Comparison of ENCODE assay signal across 14 cellular contexts in the genomic region with DNA sequence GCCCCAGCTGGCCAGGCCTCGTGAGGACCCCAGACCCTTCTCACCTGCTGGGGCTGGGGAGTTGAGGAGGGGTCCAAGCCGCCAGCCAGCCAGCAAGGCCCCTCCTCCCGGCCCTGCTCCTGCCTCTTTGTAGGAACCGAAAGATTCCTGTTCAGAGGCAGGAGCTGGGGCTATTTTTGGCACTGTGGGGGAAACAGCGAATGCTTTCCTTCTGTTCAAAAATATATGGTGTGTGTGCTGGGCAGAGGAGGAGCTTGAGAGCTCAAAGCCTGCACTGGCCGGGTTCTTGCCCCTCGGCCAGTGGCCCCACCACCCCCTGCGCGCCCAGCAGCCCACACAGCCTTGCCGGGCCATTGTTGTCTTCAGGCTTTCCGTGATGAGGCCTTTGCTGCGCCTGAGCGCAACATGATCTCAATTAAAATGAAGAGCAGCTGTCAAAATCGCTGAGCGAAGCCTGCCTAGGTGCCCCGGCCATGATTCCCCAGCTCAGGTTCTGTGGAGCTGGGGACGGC. TPM values are rescaled to one million over a fixed set of nuclear protein-coding genes. Genes with fewer than 3 reads are reported as not detected.
DNase-seq lines count a peak whose midpoint lies in the region; ATAC-seq and TF ChIP-seq lines count a peak whose summit lies in the region.
"Had no signal": no experiment of that assay in that cellular context is flagged by ENCODE, and none has a peak within 500 bp of the region (broad histone marks: within the 10 kb centered on the region; RNA-seq: fewer than 3 reads in every experiment).

No MANE protein-coding gene starts in this region.

- DNase-seq in AG10803 (ENCODE audit: low read depth) (no peak), RPMI7951 (ENCODE audit: low read depth) (peak; percentile 64), esophagus muscularis mucosa (ENCODE audit: extremely low spot score) (no peak), occipital lobe (lab: John Stamatoyannopoulos, UW) (peak; percentile 69), MG63 (no peak)
- DNase-seq in CD8-positive, alpha-beta T cell = no peak
- DNase-seq in activated T-cell treated with anti-CD3 and anti-CD28 coated beads, Interleukin-2, amount 50 U/mL, for 48 hours = no peak
- DNase-seq: activated T-cell treated with anti-CD3 and anti-CD28 coated beads, Interleukin-2, amount 50 U/mL, for 1 hour; NCI-H146; stimulated activated CD4-positive, alpha-beta T cell treated with anti-CD3 and anti-CD28 coated beads, Interleukin-4, amount 100 ng/mL, for 24 hours; T-helper 1 cell had no signal

- H3K27ac ChIP-seq in esophagus muscularis mucosa (replicated peaks in 1 of 4) = peak overlapping the region; percentile 95 to 97 (median 96)
- H3K27ac ChIP-seq in CD8-positive, alpha-beta T cell (ENCODE audit: low read depth, low read length) = no peak overlapping the region

- H3K36me3 Mint-ChIP-seq in CD8-positive, alpha-beta T cell = no peaks in the 10 kb centered on the region

- H3K27me3 Mint-ChIP-seq in CD8-positive, alpha-beta T cell (ENCODE audit: low read depth) = no peaks in the 10 kb centered on the region

- TF ChIP-seq CTCF in AG10803 (conservative IDR thresholded peaks at IDR 0.05; ENCODE audit: low read length) (no peak), esophagus muscularis mucosa (IDR thresholded peaks at IDR 0.05) (no peak)
- no peak for TF ChIP-seq CTCF in CD8-positive, alpha-beta T cell (IDR thresholded peaks at IDR 0.05)

- no peaks in the 10 kb centered on the region for H3K9me3 Mint-ChIP-seq in CD8-positive, alpha-beta T cell

- H3K9me3 ChIP-seq in esophagus muscularis mucosa = no peaks in the 10 kb centered on the region
- no peaks in the 10 kb centered on the region for H3K9me3 ChIP-seq in CD8-positive, alpha-beta T cell (ENCODE audit: low read length)
- H3K9me3 ChIP-seq in MG63 = no peaks in the 10 kb centered on the region

- H3K4me3 Mint-ChIP-seq in CD8-positive, alpha-beta T cell = no peak overlapping the region

- H3K4me1 ChIP-seq in esophagus muscularis mucosa = peaks cover 33 to 100% (median 100%) of the 10 kb centered on the region in 4 donors
- H3K4me1 ChIP-seq in CD8-positive, alpha-beta T cell (ENCODE audit: insufficient read depth, low read length) = no peaks in the 10 kb centered on the region

- no peak for ATAC-seq in CD8-positive, alpha-beta T cell
- no peak for ATAC-seq in HG02588 (IDR thresholded peaks at IDR 0.05; ENCODE audit: unreplicated experiment)
- ATAC-seq: GM12878 had no signal

- no peak for TF ChIP-seq POLR2A in esophagus muscularis mucosa (IDR thresholded peaks at IDR 0.05; ENCODE audit: low read depth)

- H3K27me3 ChIP-seq in esophagus muscularis mucosa (no peaks in the 10 kb centered on the region), MG63 (no peaks in the 10 kb centered on the region)
- H3K27me3 ChIP-seq in CD8-positive, alpha-beta T cell (ENCODE audit: insufficient read depth, low read length) = no peaks in the 10 kb centered on the region

- POLR2A ChIA-PET in CD8-positive, alpha-beta T cell (lab: Charles Lee) = no interaction called here

- intact Hi-C loops in esophagus muscularis mucosa (cut with DNase I) = no loop called here
- intact Hi-C loops in CD8-positive, alpha-beta T cell (cut with DNase I, micrococcal nuclease) = no loop called here

- WGBS in esophagus muscularis mucosa = 52% methylated on average over 11 of the region's 17 CpGs

- no peak overlapping the region for H3K27ac Mint-ChIP-seq in CD8-positive, alpha-beta T cell

- H3K4me3 ChIP-seq in AG10803 (ENCODE audit: low read length) (peak overlapping the region; percentile 17), esophagus muscularis mucosa (peak overlapping the region; percentile 32 to 67 (median 58)), MG63 (no peak overlapping the region)
- H3K4me3 ChIP-seq in CD8-positive, alpha-beta T cell (ENCODE audit: low read depth, low read length) = no peak overlapping the region
- H3K4me3 ChIP-seq: GM12878, lung had no signal

- no peaks in the 10 kb centered on the region for H3K4me1 Mint-ChIP-seq in CD8-positive, alpha-beta T cell (ENCODE audit: low read depth)

- no peaks in the 10 kb centered on the region for H3K36me3 ChIP-seq in esophagus muscularis mucosa
- no peaks in the 10 kb centered on the region for H3K36me3 ChIP-seq in CD8-positive, alpha-beta T cell (ENCODE audit: insufficient read depth, low read length)
- H3K36me3 ChIP-seq in MG63 = peaks cover under 1% of the 10 kb centered on the region; the same call in 1 of the 2 replicates

- no peak for TF ChIP-seq EP300 in esophagus muscularis mucosa (IDR thresholded peaks at IDR 0.05)

- CTCF ChIA-PET in CD8-positive, alpha-beta T cell (lab: Charles Lee) = no interaction called here

RNA-seq across cellular contexts. Expression of a gene that starts 13.3 kb away (rescaled TPM):
- total RNA-seq in RPMI7951 (2014; rRNA removed; shearing (Covaris generic)) = 23.2 and 26.4 TPM in 2 replicates
- total RNA-seq in esophagus muscularis mucosa (100 to 1,000 TPM; 100 to 206 (median 122) TPM), occipital lobe (206 TPM)
- total RNA-seq in CD8-positive, alpha-beta T cell = 1 to 10 TPM; 2.6 to 3.8 TPM
- 16.6 and 34.4 TPM in 2 replicates for total RNA-seq in MG63 (2014; rRNA removed; shearing (Covaris generic); ENCODE audit: low replicate concordance)

Comparison
In these comparisons a context has a peak if more than half of its experiments do, and no peak if none do; other contexts are left out.
1. DNase-seq: peak in RPMI7951 (single experiment) and occipital lobe (single experiment); none in AG10803 (single experiment), esophagus muscularis mucosa (single experiment), CD8-positive, alpha-beta T cell (0 of 7), MG63 (single experiment) and activated T-cell treated with anti-CD3 and anti-CD28 coated beads, Interleukin-2, amount 50 U/mL, for 48 hours (0 of 2).
2. H3K4me3 ChIP-seq: peak in AG10803 (single experiment) and esophagus muscularis mucosa (4 of 4); none in CD8-positive, alpha-beta T cell (single experiment) and MG63 (single experiment).